ENCODE assay signal across 1 cellular context in the genomic region with DNA sequence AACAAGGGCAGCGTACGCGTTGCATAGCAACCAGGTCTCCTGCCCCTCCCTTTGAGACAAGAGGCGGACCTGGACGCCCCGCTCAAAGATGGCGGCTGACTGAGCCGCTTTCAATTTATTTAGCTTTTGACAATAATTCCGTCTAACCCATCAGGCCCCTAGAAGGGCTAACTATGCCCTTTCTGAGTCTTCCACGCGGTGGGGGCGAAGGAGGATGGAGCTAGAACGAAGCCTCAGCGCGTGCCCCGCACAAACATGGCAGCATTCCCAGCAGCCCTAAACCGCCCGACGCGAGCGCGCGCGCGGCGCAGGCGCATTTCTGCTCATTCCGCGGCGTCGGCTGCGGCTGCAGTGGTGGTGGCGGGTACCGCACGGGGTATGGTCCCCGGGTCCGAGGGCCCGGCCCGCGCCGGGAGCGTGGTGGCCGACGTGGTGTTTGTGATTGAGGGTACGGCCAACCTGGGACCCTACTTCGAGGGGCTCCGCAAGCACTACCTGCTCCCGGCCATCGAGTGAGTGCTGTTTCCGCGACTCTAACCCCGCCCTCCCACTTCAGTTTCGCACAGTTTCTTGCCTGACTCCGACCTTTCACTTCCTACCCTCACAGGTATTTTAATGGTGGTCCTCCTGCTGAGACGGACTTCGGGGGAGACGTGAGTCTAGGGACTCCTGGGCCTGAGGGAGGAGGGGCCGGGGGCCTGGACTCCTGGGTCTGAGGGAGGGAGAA.
TF ChIP-seq lines count a peak whose summit lies in the region.

TSS of gene MED25 (plus strand) at position 326 of the 727 bp plus-strand sequence. CDS start at position 379, 53 bp downstream.

TF ChIP-seq in HEK293, 187 proteins besides CTCF, POLR2A, EP300 and RAD21 (continued from another document and continues in another):
- TF ChIP-seq PRDM10 (tag by site-specific recombination; IDR thresholded peaks at IDR 0.05) (no peak), ZNF776 (tag by site-specific recombination; IDR thresholded peaks at IDR 0.05; ENCODE audit: borderline replicate concordance) (no peak), SALL2 (tag by site-specific recombination; IDR thresholded peaks at IDR 0.05; ENCODE audit: borderline replicate concordance) (no peak), ZNF629 (tag by site-specific recombination; IDR thresholded peaks at IDR 0.05) (no peak; the same call in 1 of the 2 replicates), GLIS1 (tag by site-specific recombination; IDR thresholded peaks at IDR 0.05) (peak; percentile 52), SP7 (tag by site-specific recombination; IDR thresholded peaks at IDR 0.05) (peak; percentile 30; the same call in 1 of the 2 replicates), ZNF433 (tag by site-specific recombination; IDR thresholded peaks at IDR 0.05; ENCODE audit: low read depth) (no peak), ZNF704 (tag by site-specific recombination; IDR thresholded peaks at IDR 0.05) (no peak), ZBTB7A (tag by site-specific recombination; IDR thresholded peaks at IDR 0.05; ENCODE audit: low read depth) (no peak), ZFP37 (tag by site-specific recombination; IDR thresholded peaks at IDR 0.05) (no peak), ZFP3 (tag by site-specific recombination; IDR thresholded peaks at IDR 0.05; ENCODE audit: low read depth) (no peak), ZNF501 (tag by site-specific recombination; IDR thresholded peaks at IDR 0.05) (0 out of 2 replicates have a peak, but pooled peaks have one; percentile 7), SP3 (tag by site-specific recombination; IDR thresholded peaks at IDR 0.05) (peak; percentile 70), ZNF514 (tag by site-specific recombination; IDR thresholded peaks at IDR 0.05) (no peak), ZNF555 (tag by site-specific recombination; conservative IDR thresholded peaks at IDR 0.05) (no peak), ZNF843 (tag by site-specific recombination; IDR thresholded peaks at IDR 0.05) (no peak), ZBTB20 (tag by site-specific recombination; IDR thresholded peaks at IDR 0.05) (peak; percentile 79), OVOL3 (tag by site-specific recombination; IDR thresholded peaks at IDR 0.05) (no peak), ZNF558 (tag by site-specific recombination; IDR thresholded peaks at IDR 0.05) (no peak), ZNF391 (tag by site-specific recombination; IDR thresholded peaks at IDR 0.05; ENCODE audit: borderline replicate concordance, low read depth) (no peak), ZNF416 (tag by site-specific recombination; IDR thresholded peaks at IDR 0.05) (no peak), KLF8 (tag by site-specific recombination; IDR thresholded peaks at IDR 0.05) (0 out of 2 replicates have a peak, but pooled peaks have one; percentile 14), EGR2 (tag by site-specific recombination; IDR thresholded peaks at IDR 0.05; ENCODE audit: low read depth) (no peak), ZNF561 (tag by site-specific recombination; IDR thresholded peaks at IDR 0.05; ENCODE audit: borderline replicate concordance) (peak; percentile 19; the same call in 1 of the 2 replicates), ZNF221 (tag by site-specific recombination; IDR thresholded peaks at IDR 0.05; ENCODE audit: borderline replicate concordance) (no peak), ZNF521 (tag by site-specific recombination; IDR thresholded peaks at IDR 0.05) (no peak), ZSCAN16 (tag by site-specific recombination; IDR thresholded peaks at IDR 0.05) (no peak), ZNF362 (tag by site-specific recombination; IDR thresholded peaks at IDR 0.05) (peak; percentile 0; the same call in 1 of the 2 replicates), BCL11B (tag by site-specific recombination; IDR thresholded peaks at IDR 0.05; ENCODE audit: low read depth) (no peak), ZNF211 (tag by site-specific recombination; IDR thresholded peaks at IDR 0.05; ENCODE audit: low read depth) (no peak)
- TF ChIP-seq, protein P1, sequence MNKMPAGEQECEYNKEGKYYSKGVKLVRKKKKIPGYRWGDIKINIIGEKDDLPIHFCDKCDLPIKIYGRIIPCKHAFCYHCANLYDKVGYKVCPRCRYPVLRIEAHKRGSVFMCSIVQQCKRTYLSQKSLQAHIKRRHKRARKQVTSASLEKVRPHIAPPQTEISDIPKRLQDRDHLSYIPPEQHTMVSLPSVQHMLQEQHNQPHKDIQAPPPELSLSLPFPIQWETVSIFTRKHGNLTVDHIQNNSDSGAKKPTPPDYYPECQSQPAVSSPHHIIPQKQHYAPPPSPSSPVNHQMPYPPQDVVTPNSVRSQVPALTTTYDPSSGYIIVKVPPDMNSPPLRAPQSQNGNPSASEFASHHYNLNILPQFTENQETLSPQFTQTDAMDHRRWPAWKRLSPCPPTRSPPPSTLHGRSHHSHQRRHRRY (tag by site-specific recombination; IDR thresholded peaks at IDR 0.05), result no peak
- TF ChIP-seq, protein P2, sequence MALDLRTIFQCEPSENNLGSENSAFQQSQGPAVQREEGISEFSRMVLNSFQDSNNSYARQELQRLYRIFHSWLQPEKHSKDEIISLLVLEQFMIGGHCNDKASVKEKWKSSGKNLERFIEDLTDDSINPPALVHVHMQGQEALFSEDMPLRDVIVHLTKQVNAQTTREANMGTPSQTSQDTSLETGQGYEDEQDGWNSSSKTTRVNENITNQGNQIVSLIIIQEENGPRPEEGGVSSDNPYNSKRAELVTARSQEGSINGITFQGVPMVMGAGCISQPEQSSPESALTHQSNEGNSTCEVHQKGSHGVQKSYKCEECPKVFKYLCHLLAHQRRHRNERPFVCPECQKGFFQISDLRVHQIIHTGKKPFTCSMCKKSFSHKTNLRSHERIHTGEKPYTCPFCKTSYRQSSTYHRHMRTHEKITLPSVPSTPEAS (tag by site-specific recombination; IDR thresholded peaks at IDR 0.05), result no peak
- TF ChIP-seq, protein P3, sequence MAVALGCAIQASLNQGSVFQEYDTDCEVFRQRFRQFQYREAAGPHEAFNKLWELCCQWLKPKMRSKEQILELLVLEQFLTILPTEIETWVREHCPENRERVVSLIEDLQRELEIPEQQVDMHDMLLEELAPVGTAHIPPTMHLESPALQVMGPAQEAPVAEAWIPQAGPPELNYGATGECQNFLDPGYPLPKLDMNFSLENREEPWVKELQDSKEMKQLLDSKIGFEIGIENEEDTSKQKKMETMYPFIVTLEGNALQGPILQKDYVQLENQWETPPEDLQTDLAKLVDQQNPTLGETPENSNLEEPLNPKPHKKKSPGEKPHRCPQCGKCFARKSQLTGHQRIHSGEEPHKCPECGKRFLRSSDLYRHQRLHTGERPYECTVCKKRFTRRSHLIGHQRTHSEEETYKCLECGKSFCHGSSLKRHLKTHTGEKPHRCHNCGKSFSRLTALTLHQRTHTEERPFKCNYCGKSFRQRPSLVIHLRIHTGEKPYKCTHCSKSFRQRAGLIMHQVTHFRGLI (tag by site-specific recombination; IDR thresholded peaks at IDR 0.05), result peak; percentile 45
- TF ChIP-seq, protein P4, sequence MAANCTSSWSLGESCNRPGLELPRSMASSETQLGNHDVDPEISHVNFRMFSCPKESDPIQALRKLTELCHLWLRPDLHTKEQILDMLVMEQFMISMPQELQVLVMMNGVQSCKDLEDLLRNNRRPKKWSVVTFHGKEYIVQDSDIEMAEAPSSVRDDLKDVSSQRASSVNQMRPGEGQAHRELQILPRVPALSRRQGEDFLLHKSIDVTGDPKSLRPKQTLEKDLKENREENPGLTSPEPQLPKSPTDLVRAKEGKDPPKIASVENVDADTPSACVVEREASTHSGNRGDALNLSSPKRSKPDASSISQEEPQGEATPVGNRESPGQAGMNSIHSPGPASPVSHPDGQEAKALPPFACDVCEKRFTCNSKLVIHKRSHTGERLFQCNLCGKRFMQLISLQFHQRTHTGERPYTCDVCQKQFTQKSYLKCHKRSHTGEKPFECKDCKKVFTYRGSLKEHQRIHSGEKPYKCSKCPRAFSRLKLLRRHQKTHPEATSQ (tag by site-specific recombination; IDR thresholded peaks at IDR 0.05), result no peak; the same call in 1 of the 2 replicates
- TF ChIP-seq, protein P5, sequence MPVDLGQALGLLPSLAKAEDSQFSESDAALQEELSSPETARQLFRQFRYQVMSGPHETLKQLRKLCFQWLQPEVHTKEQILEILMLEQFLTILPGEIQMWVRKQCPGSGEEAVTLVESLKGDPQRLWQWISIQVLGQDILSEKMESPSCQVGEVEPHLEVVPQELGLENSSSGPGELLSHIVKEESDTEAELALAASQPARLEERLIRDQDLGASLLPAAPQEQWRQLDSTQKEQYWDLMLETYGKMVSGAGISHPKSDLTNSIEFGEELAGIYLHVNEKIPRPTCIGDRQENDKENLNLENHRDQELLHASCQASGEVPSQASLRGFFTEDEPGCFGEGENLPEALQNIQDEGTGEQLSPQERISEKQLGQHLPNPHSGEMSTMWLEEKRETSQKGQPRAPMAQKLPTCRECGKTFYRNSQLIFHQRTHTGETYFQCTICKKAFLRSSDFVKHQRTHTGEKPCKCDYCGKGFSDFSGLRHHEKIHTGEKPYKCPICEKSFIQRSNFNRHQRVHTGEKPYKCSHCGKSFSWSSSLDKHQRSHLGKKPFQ (tag by site-specific recombination; IDR thresholded peaks at IDR 0.05), result no peak
- TF ChIP-seq, protein P6, sequence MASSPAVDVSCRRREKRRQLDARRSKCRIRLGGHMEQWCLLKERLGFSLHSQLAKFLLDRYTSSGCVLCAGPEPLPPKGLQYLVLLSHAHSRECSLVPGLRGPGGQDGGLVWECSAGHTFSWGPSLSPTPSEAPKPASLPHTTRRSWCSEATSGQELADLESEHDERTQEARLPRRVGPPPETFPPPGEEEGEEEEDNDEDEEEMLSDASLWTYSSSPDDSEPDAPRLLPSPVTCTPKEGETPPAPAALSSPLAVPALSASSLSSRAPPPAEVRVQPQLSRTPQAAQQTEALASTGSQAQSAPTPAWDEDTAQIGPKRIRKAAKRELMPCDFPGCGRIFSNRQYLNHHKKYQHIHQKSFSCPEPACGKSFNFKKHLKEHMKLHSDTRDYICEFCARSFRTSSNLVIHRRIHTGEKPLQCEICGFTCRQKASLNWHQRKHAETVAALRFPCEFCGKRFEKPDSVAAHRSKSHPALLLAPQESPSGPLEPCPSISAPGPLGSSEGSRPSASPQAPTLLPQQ (tag by site-specific recombination; IDR thresholded peaks at IDR 0.05), result peak; percentile 24; the same call in 1 of the 2 replicates
- TF ChIP-seq, protein P7, sequence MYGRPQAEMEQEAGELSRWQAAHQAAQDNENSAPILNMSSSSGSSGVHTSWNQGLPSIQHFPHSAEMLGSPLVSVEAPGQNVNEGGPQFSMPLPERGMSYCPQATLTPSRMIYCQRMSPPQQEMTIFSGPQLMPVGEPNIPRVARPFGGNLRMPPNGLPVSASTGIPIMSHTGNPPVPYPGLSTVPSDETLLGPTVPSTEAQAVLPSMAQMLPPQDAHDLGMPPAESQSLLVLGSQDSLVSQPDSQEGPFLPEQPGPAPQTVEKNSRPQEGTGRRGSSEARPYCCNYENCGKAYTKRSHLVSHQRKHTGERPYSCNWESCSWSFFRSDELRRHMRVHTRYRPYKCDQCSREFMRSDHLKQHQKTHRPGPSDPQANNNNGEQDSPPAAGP (tag by site-specific recombination; IDR thresholded peaks at IDR 0.05), result no peak
- TF ChIP-seq, protein P8, sequence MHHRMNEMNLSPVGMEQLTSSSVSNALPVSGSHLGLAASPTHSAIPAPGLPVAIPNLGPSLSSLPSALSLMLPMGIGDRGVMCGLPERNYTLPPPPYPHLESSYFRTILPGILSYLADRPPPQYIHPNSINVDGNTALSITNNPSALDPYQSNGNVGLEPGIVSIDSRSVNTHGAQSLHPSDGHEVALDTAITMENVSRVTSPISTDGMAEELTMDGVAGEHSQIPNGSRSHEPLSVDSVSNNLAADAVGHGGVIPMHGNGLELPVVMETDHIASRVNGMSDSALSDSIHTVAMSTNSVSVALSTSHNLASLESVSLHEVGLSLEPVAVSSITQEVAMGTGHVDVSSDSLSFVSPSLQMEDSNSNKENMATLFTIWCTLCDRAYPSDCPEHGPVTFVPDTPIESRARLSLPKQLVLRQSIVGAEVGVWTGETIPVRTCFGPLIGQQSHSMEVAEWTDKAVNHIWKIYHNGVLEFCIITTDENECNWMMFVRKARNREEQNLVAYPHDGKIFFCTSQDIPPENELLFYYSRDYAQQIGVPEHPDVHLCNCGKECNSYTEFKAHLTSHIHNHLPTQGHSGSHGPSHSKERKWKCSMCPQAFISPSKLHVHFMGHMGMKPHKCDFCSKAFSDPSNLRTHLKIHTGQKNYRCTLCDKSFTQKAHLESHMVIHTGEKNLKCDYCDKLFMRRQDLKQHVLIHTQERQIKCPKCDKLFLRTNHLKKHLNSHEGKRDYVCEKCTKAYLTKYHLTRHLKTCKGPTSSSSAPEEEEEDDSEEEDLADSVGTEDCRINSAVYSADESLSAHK (tag by site-specific recombination; IDR thresholded peaks at IDR 0.05), result no peak
